Comparison of ENCODE assay signal across 8 cellular contexts in genomic region chr2:105802587-105802986, GRCh38. TPM values are rescaled to one million over a fixed set of nuclear protein-coding genes. Genes with fewer than 3 reads are reported as not detected.
DNase-seq lines count a peak whose midpoint lies in the region; ATAC-seq lines count a peak whose summit lies in the region.

No MANE protein-coding gene starts in this region.

- intact Hi-C loops in left colon (cut with DNase I, micrococcal nuclease) = no loop called here

- ATAC-seq in GM18909 (IDR thresholded peaks at IDR 0.05; ENCODE audit: poor library complexity, unreplicated experiment) = peak; percentile 56
- ATAC-seq in HG02981 (IDR thresholded peaks at IDR 0.05; ENCODE audit: unreplicated experiment) = peak; percentile 54
- peak; percentile 16 for ATAC-seq in left colon

- peak; percentile 62 for DNase-seq in activated CD4-positive, CD25-positive, alpha-beta regulatory T cell treated with anti-CD3 and anti-CD28 coated beads, Interleukin-2, amount 50 U/mL, for 16 hours (ENCODE audit: low read depth, low spot score)
- peak in 1 of 2 donors; percentile 19 for DNase-seq in left colon
- DNase-seq in NCI-H1092 treated with DMSO at 0.1 percent for 48 hours (lab: John Stamatoyannopoulos, UW) = no peak
- no peak for DNase-seq in ureter (ENCODE audit: low spot score)
- DNase-seq in NCI-H1436 (lab: John Stamatoyannopoulos, UW) = no peak
- no peak for DNase-seq in DMS79 (lab: John Stamatoyannopoulos, UW)

RNA-seq across cellular contexts. Expression of gene NCK2, which starts 57.9 kb away (rescaled TPM):
- total RNA-seq in left colon = 10 to 100 TPM; 51.8 to 76.6 TPM
- total RNA-seq in ureter = 40.9 TPM
